In genomic region chr10:44382981-44383748, GRCh38 we compare ENCODE assay signal across 12 cellular contexts. TPM values are rescaled to one million over a fixed set of nuclear protein-coding genes. Genes with fewer than 3 reads are reported as not detected.
DNase-seq lines count a peak whose midpoint lies in the region; ATAC-seq and TF ChIP-seq lines count a peak whose summit lies in the region.
"Had no signal": no experiment of that assay in that cellular context is flagged by ENCODE, and none has a peak within 500 bp of the region (broad histone marks: within the 10 kb centered on the region; RNA-seq: fewer than 3 reads in every experiment).

No MANE protein-coding gene starts in this region.

- H3K4me2 ChIP-seq in mesenchymal stem cell (ENCODE audit: low read length, poor library complexity, severe bottlenecking): peak overlapping the region; percentile 93

- TF ChIP-seq EP300 in stomach (IDR thresholded peaks at IDR 0.05): no peak

- peaks cover 0 to 5% of the 10 kb centered on the region in 2 donors for H3K4me1 ChIP-seq in duodenal mucosa (ENCODE audit: control insufficient read depth in 1 of 2, insufficient read depth in 2 of 2, low read length in 2 of 2)
- peaks cover 36% of the 10 kb centered on the region for H3K4me1 ChIP-seq in mesenchymal stem cell (ENCODE audit: control insufficient read depth, insufficient read depth, low read depth, low read length)
- peaks cover 16 to 44% (median 33%) of the 10 kb centered on the region in 4 donors for H3K4me1 ChIP-seq in stomach

- H3K4me1 Mint-ChIP-seq in HFFc6 (ENCODE audit: low read depth): peaks cover 26% of the 10 kb centered on the region
- H3K4me1 Mint-ChIP-seq: activated naive CD8-positive, alpha-beta T cell treated with anti-CD3 and anti-CD28 coated beads, Interleukin-2, amount 10 ng/mL, durations not matched to agents 7 days and 5 days had no signal

- H3K79me1 ChIP-seq in mesenchymal stem cell (replicated peaks; ENCODE audit: low read length, poor library complexity, severe bottlenecking): peaks cover 15% of the 10 kb centered on the region

- 20% methylated on average over 8 of the region's 15 CpGs for WGBS in mesenchymal stem cell
- WGBS in stomach, 5 donors: 27 to 48% (median 35%) methylated on average over 10 to 15 of the region's 15 CpGs

- H3K27ac ChIP-seq in duodenal mucosa (ENCODE audit: low read depth, low read length) (no peak overlapping the region), mesenchymal stem cell (ENCODE audit: low read length, poor library complexity, severe bottlenecking) (no peak overlapping the region), stomach (peak overlapping the region in 4 of 5 donors; percentile 26 to 78 (median 65))

- no peak overlapping the region for H3K23ac ChIP-seq in mesenchymal stem cell (ENCODE audit: low read length in 2 of 2)

- H2AFZ ChIP-seq in mesenchymal stem cell (ENCODE audit: low read depth, low read length): no peak overlapping the region

- no peak for TF ChIP-seq POLR2A in stomach (IDR thresholded peaks at IDR 0.05)

- H2BK15ac ChIP-seq in mesenchymal stem cell (ENCODE audit: low read depth, poor library complexity, severe bottlenecking): no peak overlapping the region

- DNase-seq in HFFc6 (no peak), mesenchymal stem cell (no peak), stomach (peak; percentile 11), NCI-H1417 (lab: John Stamatoyannopoulos, UW) (no peak), HPDE6-E6E7 (ENCODE audit: extremely low spot score) (no peak), amniotic stem cell (lab: John Stamatoyannopoulos, UW) (no peak)
- DNase-seq: activated naive CD8-positive, alpha-beta T cell treated with anti-CD3 and anti-CD28 coated beads, Interleukin-2, amount 10 ng/mL, durations not matched to agents 7 days and 5 days; naive thymus-derived CD8-positive, alpha-beta T cell; NCI-H1092 treated with DMSO at 0.1 percent for 48 hours; PC-3 had no signal

- H3K27ac Mint-ChIP-seq in HFFc6: peak overlapping the region; percentile 42
- H3K27ac Mint-ChIP-seq: activated naive CD8-positive, alpha-beta T cell treated with anti-CD3 and anti-CD28 coated beads, Interleukin-2, amount 10 ng/mL, durations not matched to agents 7 days and 5 days; naive thymus-derived CD8-positive, alpha-beta T cell had no signal

- intact Hi-C loops in stomach (cut with DNase I; ENCODE audit: low total_unique reads): no loop called here

- H4K91ac ChIP-seq in mesenchymal stem cell (ENCODE audit: low read length): peak overlapping the region; percentile 41

- no peak overlapping the region for H4K8ac ChIP-seq in mesenchymal stem cell (ENCODE audit: low read length)

- H3K9me3 Mint-ChIP-seq in HFFc6: no peaks in the 10 kb centered on the region
- H3K9me3 Mint-ChIP-seq: activated naive CD8-positive, alpha-beta T cell treated with anti-CD3 and anti-CD28 coated beads, Interleukin-2, amount 10 ng/mL, durations not matched to agents 7 days and 5 days; naive thymus-derived CD8-positive, alpha-beta T cell had no signal

- peak overlapping the region; percentile 52 to 79 for H3K18ac ChIP-seq in mesenchymal stem cell (ENCODE audit: low read depth in 1 of 2, low read length in 2 of 2)

- H2AK5ac ChIP-seq in mesenchymal stem cell (ENCODE audit: low read length, severe bottlenecking): no peak overlapping the region

- H3K9me3 ChIP-seq in duodenal mucosa (ENCODE audit: control insufficient read depth in 1 of 2, low read length in 2 of 2): no peaks in the 10 kb centered on the region
- no peaks in the 10 kb centered on the region for H3K9me3 ChIP-seq in mesenchymal stem cell (ENCODE audit: control insufficient read depth, low read length)
- no peaks in the 10 kb centered on the region for H3K9me3 ChIP-seq in stomach

- H3K14ac ChIP-seq in mesenchymal stem cell (ENCODE audit: low read length in 2 of 2): no peak overlapping the region

- H3K4ac ChIP-seq in mesenchymal stem cell (ENCODE audit: low read depth in 1 of 2, low read length in 2 of 2): peak overlapping the region; percentile 19 to 78

- H3K27me3 ChIP-seq in duodenal mucosa (ENCODE audit: control insufficient read depth in 1 of 2, insufficient read depth in 2 of 2, low read length in 2 of 2): peaks cover 16 to 18% of the 10 kb centered on the region in 2 donors
- H3K27me3 ChIP-seq in mesenchymal stem cell (ENCODE audit: control insufficient read depth in 1 of 2, insufficient read depth in 1 of 2, low read length in 2 of 2): peaks cover 3 to 11% of the 10 kb centered on the region in 2 experiments
- H3K27me3 ChIP-seq in stomach: peaks cover 0 to 53% (median 43%) of the 10 kb centered on the region in 3 donors

- no peak for TF ChIP-seq CTCF in HFFc6 (IDR thresholded peaks at IDR 0.05)
- no peak for TF ChIP-seq CTCF in stomach (IDR thresholded peaks at IDR 0.05)

- H3K36me3 ChIP-seq in duodenal mucosa (ENCODE audit: control insufficient read depth in 1 of 2, insufficient read depth in 2 of 2, low read length in 2 of 2): no peaks in the 10 kb centered on the region
- H3K36me3 ChIP-seq in mesenchymal stem cell (ENCODE audit: control insufficient read depth in 1 of 2, insufficient read depth in 2 of 2, low read depth in 1 of 2, low read length in 2 of 2): peaks cover 11 to 28% of the 10 kb centered on the region in 2 experiments
- peaks cover 0 to 6% (median 3%) of the 10 kb centered on the region in 4 donors for H3K36me3 ChIP-seq in stomach

- H3K36me3 Mint-ChIP-seq in HFFc6 (ENCODE audit: low read depth): peaks cover 22% of the 10 kb centered on the region; the same call in 1 of the 2 replicates
- H3K36me3 Mint-ChIP-seq: activated naive CD8-positive, alpha-beta T cell treated with anti-CD3 and anti-CD28 coated beads, Interleukin-2, amount 10 ng/mL, durations not matched to agents 7 days and 5 days; naive thymus-derived CD8-positive, alpha-beta T cell had no signal

- peak overlapping the region; percentile 87 for H3K4me3 Mint-ChIP-seq in HFFc6
- H3K4me3 Mint-ChIP-seq: activated naive CD8-positive, alpha-beta T cell treated with anti-CD3 and anti-CD28 coated beads, Interleukin-2, amount 10 ng/mL, durations not matched to agents 7 days and 5 days had no signal

- ATAC-seq in GM21447 (IDR thresholded peaks at IDR 0.05; ENCODE audit: unreplicated experiment): no peak
- ATAC-seq: naive thymus-derived CD8-positive, alpha-beta T cell; PC-3 had no signal

- H3K4me3 ChIP-seq in duodenal mucosa (ENCODE audit: low read depth in 1 of 2, low read length in 2 of 2) (peak overlapping the region; percentile 38 to 66), mesenchymal stem cell (ENCODE audit: insufficient read depth in 1 of 2, low read depth in 1 of 2, low read length in 2 of 2) (peak overlapping the region; percentile 74 to 89), stomach (peak overlapping the region; percentile 56 to 71 (median 65))

- no peaks in the 10 kb centered on the region for H3K27me3 Mint-ChIP-seq in HFFc6 (ENCODE audit: insufficient read depth)

- H2BK5ac ChIP-seq in mesenchymal stem cell (ENCODE audit: low read depth, low read length, poor library complexity, severe bottlenecking): no peak overlapping the region

- peak overlapping the region in 1 of 2 donors; percentile 18 for H3K9ac ChIP-seq in duodenal mucosa (ENCODE audit: low read depth in 1 of 2, low read length in 2 of 2)
- peak overlapping the region; percentile 91 for H3K9ac ChIP-seq in mesenchymal stem cell (ENCODE audit: low read length)

- H2BK12ac ChIP-seq in mesenchymal stem cell (ENCODE audit: low read length in 2 of 2): peak overlapping the region in 1 of 2 experiments; percentile 17

- no peak overlapping the region for H2BK120ac ChIP-seq in mesenchymal stem cell (ENCODE audit: low read depth, low read length)

RNA-seq across cellular contexts. Expression of gene CXCL12, which starts 1.7 kb away (rescaled TPM):
- total RNA-seq in HFFc6 (2021; fragmentation: NEBNext Ultra II Directional; extraction: Animal tissue kit (Norgen Biotek cat#: 25700)): 100 to 1,000 TPM; 111 to 241 (median 197) TPM
- 734 TPM for polyA plus RNA-seq in mesenchymal stem cell (2013, experiment 1 of 2)
- polyA plus RNA-seq in mesenchymal stem cell (2013, experiment 2 of 2): 748 TPM
- 10 to 100 TPM in 4 of 5 donors, 1 to 10 TPM in 1; 5.8 to 52.3 (median 14.2) TPM for total RNA-seq in stomach
- polyA plus RNA-seq in stomach: 10 to 100 TPM in 2 of 3 donors, 1 to 10 TPM in 1; 10.0 to 15.4 (median 11.6) TPM
- total RNA-seq: activated naive CD8-positive, alpha-beta T cell treated with anti-CD3 and anti-CD28 coated beads, Interleukin-2, amount 10 ng/mL, durations not matched to agents 7 days and 5 days; naive thymus-derived CD8-positive, alpha-beta T cell had no signal
- polyA plus RNA-seq: naive thymus-derived CD8-positive, alpha-beta T cell had no signal

Comparison
In these comparisons a context has a peak if more than half of its experiments do, and no peak if none do; other contexts are left out.
1. H3K27ac ChIP-seq: peak in stomach (4 of 5); none in duodenal mucosa (single experiment) and mesenchymal stem cell (single experiment).
2. Peak in every context shown above with its lines, with median percentiles within 50 percentile points of each other: H3K4me3 ChIP-seq.